13 cellular contexts compared by ENCODE assay signal in the genomic region with DNA sequence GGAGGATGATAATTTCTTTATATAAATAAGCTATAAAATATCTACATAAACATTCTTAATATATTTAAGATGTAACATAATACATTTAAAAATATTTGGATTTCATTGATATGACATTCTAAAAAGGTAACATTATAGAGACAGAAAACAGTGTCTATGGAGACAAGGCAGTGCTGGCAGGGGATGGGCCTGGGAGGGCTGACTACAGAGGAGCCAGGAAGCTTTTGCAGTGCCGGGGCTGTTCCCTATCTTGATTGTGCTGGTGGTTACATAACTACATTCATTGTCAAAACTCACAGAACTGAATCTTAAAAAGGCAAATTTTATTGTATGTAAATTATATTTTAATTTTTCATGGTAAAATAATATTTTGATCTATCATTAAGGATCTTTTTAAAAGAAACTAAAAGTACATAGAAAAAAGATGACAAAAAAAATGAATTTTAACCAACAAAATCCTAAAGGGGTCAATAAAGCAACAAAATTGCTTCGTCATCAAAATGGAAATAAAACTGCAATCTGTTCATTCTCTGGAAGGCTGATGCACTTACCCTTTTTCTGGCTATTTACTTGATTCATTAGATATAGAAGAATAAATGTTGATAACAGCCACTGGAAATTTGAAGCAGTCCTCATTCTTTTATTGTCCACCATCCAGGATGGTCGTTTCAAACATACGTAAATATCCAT.
"Had no signal": no experiment of that assay in that cellular context is flagged by ENCODE, and none has a peak within 500 bp of the region (broad histone marks: within the 10 kb centered on the region; RNA-seq: fewer than 3 reads in every experiment).

No MANE protein-coding gene starts in this region.

- ATAC-seq: activated CD8-positive, alpha-beta T cell treated with anti-CD3 and anti-CD28 coated beads, Interleukin-2, amount 10 ng/mL, durations not matched to agents 7 days and 5 days; lower lobe of right lung; naive thymus-derived CD8-positive, alpha-beta T cell; stimulated activated memory B cell treated with anti-CD40 and anti-IgM and Interleukin-4, amounts not matched to agents 10 μg/mL and 1 μg/mL and 100 μg/mL, for 72 hours had no signal

- DNase-seq: activated CD4-positive, alpha-beta T cell treated with anti-CD3 and anti-CD28 coated beads for 48 hours; activated CD8-positive, alpha-beta T cell treated with anti-CD3 and anti-CD28 coated beads, Interleukin-2, amount 10 ng/mL, durations not matched to agents 7 days and 5 days; activated naive CD4-positive, alpha-beta T cell treated with anti-CD3 and anti-CD28 coated beads for 36 hours; foreskin melanocyte; kidney glomerular epithelial cell; lower lobe of right lung; naive thymus-derived CD8-positive, alpha-beta T cell; right lobe of liver; T-helper 9 cell had no signal

- FAIRE-seq: astrocyte, colon, endothelial cell of umbilical vein had no signal
